In the genomic region with DNA sequence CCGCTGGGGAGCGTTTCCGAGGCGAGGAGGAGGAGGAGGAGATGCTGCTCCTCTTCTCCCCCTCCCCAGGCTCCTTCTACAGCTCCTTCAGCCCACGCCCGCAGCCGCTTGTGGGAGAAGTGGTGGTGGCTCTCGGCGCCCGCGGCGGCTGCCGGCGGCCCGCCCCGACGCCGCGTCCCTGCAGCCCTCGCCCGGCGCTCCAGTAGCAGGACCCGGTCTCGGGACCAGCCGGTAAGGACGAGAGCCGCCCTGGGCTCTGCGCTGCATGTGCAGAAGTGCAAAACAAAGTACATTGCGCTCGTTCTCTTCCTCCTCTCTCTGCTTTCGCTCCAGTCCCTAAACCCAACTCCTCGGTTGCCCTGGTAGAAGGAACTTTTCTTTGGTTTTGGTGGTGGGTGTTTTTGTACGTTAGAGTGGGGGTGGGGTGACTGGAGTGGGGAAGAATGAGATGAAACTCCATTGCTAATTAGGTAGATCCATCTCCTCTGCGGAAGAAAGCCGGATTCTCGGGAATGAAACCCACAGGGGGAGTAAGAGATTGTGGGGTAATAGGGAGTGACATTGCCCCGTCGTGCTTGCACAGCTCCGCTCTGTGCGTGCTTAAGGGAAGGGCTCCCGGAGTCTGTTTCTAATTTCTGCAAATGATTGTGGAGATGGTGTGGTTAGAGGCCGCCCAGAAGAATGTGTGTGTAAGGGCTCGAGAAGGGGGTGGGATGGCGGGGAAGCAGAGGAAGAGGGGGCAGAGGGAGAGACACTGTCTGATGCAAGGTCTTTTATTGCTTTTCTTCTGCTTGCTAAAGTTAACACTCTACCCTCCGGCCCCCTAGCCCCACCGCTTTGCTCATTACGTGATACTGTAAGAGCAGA, we compare ENCODE assay signal across 1 cellular context.
TF ChIP-seq lines count a peak whose summit lies in the region.

No MANE protein-coding gene starts in this region.

TF ChIP-seq in GM12878, 131 proteins besides CTCF, POLR2A, EP300 and RAD21 (continued from another document and continues in another):
- TF ChIP-seq, protein P1, sequence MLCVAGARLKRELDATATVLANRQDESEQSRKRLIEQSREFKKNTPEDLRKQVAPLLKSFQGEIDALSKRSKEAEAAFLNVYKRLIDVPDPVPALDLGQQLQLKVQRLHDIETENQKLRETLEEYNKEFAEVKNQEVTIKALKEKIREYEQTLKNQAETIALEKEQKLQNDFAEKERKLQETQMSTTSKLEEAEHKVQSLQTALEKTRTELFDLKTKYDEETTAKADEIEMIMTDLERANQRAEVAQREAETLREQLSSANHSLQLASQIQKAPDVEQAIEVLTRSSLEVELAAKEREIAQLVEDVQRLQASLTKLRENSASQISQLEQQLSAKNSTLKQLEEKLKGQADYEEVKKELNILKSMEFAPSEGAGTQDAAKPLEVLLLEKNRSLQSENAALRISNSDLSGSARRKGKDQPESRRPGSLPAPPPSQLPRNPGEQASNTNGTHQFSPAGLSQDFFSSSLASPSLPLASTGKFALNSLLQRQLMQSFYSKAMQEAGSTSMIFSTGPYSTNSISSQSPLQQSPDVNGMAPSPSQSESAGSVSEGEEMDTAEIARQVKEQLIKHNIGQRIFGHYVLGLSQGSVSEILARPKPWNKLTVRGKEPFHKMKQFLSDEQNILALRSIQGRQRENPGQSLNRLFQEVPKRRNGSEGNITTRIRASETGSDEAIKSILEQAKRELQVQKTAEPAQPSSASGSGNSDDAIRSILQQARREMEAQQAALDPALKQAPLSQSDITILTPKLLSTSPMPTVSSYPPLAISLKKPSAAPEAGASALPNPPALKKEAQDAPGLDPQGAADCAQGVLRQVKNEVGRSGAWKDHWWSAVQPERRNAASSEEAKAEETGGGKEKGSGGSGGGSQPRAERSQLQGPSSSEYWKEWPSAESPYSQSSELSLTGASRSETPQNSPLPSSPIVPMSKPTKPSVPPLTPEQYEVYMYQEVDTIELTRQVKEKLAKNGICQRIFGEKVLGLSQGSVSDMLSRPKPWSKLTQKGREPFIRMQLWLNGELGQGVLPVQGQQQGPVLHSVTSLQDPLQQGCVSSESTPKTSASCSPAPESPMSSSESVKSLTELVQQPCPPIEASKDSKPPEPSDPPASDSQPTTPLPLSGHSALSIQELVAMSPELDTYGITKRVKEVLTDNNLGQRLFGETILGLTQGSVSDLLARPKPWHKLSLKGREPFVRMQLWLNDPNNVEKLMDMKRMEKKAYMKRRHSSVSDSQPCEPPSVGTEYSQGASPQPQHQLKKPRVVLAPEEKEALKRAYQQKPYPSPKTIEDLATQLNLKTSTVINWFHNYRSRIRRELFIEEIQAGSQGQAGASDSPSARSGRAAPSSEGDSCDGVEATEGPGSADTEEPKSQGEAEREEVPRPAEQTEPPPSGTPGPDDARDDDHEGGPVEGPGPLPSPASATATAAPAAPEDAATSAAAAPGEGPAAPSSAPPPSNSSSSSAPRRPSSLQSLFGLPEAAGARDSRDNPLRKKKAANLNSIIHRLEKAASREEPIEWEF (IDR thresholded peaks at IDR 0.05; ENCODE audit: insufficient replicate concordance, low read depth, low read length) = no peak
- TF ChIP-seq, protein P2, sequence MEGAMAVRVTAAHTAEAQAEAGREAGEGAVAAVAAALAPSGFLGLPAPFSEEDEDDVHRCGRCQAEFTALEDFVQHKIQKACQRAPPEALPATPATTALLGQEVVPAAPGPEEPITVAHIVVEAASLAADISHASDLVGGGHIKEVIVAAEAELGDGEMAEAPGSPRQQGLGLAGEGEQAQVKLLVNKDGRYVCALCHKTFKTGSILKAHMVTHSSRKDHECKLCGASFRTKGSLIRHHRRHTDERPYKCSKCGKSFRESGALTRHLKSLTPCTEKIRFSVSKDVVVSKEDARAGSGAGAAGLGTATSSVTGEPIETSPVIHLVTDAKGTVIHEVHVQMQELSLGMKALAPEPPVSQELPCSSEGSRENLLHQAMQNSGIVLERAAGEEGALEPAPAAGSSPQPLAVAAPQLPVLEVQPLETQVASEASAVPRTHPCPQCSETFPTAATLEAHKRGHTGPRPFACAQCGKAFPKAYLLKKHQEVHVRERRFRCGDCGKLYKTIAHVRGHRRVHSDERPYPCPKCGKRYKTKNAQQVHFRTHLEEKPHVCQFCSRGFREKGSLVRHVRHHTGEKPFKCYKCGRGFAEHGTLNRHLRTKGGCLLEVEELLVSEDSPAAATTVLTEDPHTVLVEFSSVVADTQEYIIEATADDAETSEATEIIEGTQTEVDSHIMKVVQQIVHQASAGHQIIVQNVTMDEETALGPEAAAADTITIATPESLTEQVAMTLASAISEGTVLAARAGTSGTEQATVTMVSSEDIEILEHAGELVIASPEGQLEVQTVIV (IDR thresholded peaks at IDR 0.05; ENCODE audit: borderline replicate concordance, partially characterized antibody) = no peak
- TF ChIP-seq, protein P3, sequence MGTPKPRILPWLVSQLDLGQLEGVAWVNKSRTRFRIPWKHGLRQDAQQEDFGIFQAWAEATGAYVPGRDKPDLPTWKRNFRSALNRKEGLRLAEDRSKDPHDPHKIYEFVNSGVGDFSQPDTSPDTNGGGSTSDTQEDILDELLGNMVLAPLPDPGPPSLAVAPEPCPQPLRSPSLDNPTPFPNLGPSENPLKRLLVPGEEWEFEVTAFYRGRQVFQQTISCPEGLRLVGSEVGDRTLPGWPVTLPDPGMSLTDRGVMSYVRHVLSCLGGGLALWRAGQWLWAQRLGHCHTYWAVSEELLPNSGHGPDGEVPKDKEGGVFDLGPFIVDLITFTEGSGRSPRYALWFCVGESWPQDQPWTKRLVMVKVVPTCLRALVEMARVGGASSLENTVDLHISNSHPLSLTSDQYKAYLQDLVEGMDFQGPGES (IDR thresholded peaks at IDR 0.05) = no peak
- TF ChIP-seq, protein P4, sequence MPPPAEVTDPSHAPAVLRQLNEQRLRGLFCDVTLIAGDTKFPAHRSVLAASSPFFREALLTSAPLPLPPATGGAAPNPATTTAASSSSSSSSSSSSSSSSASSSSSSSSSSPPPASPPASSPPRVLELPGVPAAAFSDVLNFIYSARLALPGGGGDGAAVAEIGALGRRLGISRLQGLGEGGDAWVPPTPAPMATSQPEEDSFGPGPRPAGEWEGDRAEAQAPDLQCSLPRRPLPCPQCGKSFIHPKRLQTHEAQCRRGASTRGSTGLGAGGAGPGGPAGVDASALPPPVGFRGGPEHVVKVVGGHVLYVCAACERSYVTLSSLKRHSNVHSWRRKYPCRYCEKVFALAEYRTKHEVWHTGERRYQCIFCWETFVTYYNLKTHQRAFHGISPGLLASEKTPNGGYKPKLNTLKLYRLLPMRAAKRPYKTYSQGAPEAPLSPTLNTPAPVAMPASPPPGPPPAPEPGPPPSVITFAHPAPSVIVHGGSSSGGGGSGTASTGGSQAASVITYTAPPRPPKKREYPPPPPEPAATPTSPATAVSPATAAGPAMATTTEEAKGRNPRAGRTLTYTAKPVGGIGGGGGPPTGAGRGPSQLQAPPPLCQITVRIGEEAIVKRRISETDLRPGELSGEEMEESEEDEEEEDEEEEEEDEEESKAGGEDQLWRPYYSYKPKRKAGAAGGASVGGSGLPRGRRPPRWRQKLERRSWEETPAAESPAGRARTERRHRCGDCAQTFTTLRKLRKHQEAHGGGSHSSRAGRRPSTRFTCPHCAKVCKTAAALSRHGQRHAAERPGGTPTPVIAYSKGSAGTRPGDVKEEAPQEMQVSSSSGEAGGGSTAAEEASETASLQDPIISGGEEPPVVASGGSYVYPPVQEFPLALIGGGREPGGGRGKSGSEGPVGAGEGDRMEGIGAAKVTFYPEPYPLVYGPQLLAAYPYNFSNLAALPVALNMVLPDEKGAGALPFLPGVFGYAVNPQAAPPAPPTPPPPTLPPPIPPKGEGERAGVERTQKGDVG (CRISPR knock-in tag; IDR thresholded peaks at IDR 0.05) = no peak
- TF ChIP-seq, protein P5, sequence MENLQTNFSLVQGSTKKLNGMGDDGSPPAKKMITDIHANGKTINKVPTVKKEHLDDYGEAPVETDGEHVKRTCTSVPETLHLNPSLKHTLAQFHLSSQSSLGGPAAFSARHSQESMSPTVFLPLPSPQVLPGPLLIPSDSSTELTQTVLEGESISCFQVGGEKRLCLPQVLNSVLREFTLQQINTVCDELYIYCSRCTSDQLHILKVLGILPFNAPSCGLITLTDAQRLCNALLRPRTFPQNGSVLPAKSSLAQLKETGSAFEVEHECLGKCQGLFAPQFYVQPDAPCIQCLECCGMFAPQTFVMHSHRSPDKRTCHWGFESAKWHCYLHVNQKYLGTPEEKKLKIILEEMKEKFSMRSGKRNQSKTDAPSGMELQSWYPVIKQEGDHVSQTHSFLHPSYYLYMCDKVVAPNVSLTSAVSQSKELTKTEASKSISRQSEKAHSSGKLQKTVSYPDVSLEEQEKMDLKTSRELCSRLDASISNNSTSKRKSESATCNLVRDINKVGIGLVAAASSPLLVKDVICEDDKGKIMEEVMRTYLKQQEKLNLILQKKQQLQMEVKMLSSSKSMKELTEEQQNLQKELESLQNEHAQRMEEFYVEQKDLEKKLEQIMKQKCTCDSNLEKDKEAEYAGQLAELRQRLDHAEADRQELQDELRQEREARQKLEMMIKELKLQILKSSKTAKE (IDR thresholded peaks at IDR 0.05; ENCODE audit: low read depth, poor library complexity, severe bottlenecking) = peak; percentile 16
- TF ChIP-seq ZNF274 (IDR thresholded peaks at IDR 0.05; ENCODE audit: insufficient read depth, insufficient read length) (no peak), HDAC6 (IDR thresholded peaks at IDR 0.05; ENCODE audit: unreplicated experiment) (no peak), TARDBP (IDR thresholded peaks at IDR 0.05; ENCODE audit: borderline replicate concordance) (no peak), ZNF207 (IDR thresholded peaks at IDR 0.05; ENCODE audit: borderline replicate concordance) (no peak), CBFB (IDR thresholded peaks at IDR 0.05; ENCODE audit: low read depth) (0 out of 2 replicates have a peak, but pooled peaks have one; percentile 53), NBN (IDR thresholded peaks at IDR 0.05) (peak; percentile 68), CBX5 (IDR thresholded peaks at IDR 0.05; ENCODE audit: low read depth) (no peak), MYC (IDR thresholded peaks at IDR 0.05; ENCODE audit: insufficient read depth, insufficient read length, insufficient replicate concordance, low read length, severe bottlenecking) (no peak), WRNIP1 (IDR thresholded peaks at IDR 0.05; ENCODE audit: borderline replicate concordance, low read depth, low read length) (no peak), STAT3 (IDR thresholded peaks at IDR 0.05; ENCODE audit: low read depth, low read length) (no peak), TBL1XR1 (IDR thresholded peaks at IDR 0.05; ENCODE audit: low read depth, low read length) (no peak), LARP7 (IDR thresholded peaks at IDR 0.05) (peak; percentile 68; the same call in 1 of the 2 replicates), IKZF1 (conservative IDR thresholded peaks at IDR 0.05) (peak; percentile 88), CREB1 (IDR thresholded peaks at IDR 0.05; ENCODE audit: low read depth) (0 out of 2 replicates have a peak, but pooled peaks have one; percentile 21), RB1 (IDR thresholded peaks at IDR 0.05; ENCODE audit: borderline replicate concordance) (no peak), SIN3A (IDR thresholded peaks at IDR 0.05; ENCODE audit: low read depth, low read length) (no peak; the same call in 1 of the 2 replicates)
- TF ChIP-seq, protein P6, sequence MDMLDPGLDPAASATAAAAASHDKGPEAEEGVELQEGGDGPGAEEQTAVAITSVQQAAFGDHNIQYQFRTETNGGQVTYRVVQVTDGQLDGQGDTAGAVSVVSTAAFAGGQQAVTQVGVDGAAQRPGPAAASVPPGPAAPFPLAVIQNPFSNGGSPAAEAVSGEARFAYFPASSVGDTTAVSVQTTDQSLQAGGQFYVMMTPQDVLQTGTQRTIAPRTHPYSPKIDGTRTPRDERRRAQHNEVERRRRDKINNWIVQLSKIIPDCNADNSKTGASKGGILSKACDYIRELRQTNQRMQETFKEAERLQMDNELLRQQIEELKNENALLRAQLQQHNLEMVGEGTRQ (IDR thresholded peaks at IDR 0.05; ENCODE audit: borderline replicate concordance, low read depth, low read length) = no peak
- TF ChIP-seq, protein P7, sequence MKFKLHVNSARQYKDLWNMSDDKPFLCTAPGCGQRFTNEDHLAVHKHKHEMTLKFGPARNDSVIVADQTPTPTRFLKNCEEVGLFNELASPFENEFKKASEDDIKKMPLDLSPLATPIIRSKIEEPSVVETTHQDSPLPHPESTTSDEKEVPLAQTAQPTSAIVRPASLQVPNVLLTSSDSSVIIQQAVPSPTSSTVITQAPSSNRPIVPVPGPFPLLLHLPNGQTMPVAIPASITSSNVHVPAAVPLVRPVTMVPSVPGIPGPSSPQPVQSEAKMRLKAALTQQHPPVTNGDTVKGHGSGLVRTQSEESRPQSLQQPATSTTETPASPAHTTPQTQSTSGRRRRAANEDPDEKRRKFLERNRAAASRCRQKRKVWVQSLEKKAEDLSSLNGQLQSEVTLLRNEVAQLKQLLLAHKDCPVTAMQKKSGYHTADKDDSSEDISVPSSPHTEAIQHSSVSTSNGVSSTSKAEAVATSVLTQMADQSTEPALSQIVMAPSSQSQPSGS (IDR thresholded peaks at IDR 0.05; ENCODE audit: low read length) = no peak
- TF ChIP-seq, protein P8, sequence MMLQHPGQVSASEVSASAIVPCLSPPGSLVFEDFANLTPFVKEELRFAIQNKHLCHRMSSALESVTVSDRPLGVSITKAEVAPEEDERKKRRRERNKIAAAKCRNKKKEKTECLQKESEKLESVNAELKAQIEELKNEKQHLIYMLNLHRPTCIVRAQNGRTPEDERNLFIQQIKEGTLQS (IDR thresholded peaks at IDR 0.05; ENCODE audit: borderline replicate concordance, extremely low read depth, low read depth, low read length) = no peak
- TF ChIP-seq, protein P9, sequence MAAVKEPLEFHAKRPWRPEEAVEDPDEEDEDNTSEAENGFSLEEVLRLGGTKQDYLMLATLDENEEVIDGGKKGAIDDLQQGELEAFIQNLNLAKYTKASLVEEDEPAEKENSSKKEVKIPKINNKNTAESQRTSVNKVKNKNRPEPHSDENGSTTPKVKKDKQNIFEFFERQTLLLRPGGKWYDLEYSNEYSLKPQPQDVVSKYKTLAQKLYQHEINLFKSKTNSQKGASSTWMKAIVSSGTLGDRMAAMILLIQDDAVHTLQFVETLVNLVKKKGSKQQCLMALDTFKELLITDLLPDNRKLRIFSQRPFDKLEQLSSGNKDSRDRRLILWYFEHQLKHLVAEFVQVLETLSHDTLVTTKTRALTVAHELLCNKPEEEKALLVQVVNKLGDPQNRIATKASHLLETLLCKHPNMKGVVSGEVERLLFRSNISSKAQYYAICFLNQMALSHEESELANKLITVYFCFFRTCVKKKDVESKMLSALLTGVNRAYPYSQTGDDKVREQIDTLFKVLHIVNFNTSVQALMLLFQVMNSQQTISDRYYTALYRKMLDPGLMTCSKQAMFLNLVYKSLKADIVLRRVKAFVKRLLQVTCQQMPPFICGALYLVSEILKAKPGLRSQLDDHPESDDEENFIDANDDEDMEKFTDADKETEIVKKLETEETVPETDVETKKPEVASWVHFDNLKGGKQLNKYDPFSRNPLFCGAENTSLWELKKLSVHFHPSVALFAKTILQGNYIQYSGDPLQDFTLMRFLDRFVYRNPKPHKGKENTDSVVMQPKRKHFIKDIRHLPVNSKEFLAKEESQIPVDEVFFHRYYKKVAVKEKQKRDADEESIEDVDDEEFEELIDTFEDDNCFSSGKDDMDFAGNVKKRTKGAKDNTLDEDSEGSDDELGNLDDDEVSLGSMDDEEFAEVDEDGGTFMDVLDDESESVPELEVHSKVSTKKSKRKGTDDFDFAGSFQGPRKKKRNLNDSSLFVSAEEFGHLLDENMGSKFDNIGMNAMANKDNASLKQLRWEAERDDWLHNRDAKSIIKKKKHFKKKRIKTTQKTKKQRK (IDR thresholded peaks at IDR 0.05; ENCODE audit: low read depth, low read length) = no peak
- TF ChIP-seq, protein P10, sequence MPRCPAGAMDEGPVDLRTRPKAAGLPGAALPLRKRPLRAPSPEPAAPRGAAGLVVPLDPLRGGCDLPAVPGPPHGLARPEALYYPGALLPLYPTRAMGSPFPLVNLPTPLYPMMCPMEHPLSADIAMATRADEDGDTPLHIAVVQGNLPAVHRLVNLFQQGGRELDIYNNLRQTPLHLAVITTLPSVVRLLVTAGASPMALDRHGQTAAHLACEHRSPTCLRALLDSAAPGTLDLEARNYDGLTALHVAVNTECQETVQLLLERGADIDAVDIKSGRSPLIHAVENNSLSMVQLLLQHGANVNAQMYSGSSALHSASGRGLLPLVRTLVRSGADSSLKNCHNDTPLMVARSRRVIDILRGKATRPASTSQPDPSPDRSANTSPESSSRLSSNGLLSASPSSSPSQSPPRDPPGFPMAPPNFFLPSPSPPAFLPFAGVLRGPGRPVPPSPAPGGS (IDR thresholded peaks at IDR 0.05; ENCODE audit: borderline replicate concordance, insufficient read depth, low read depth, low read length, poor library complexity, severe bottlenecking) = no peak
